1 cellular context compared by ENCODE assay signal in genomic region chr4:77881460-77882295, GRCh38.
TF ChIP-seq lines count a peak whose summit lies in the region.

No MANE protein-coding gene starts in this region.

TF ChIP-seq in HepG2, 621 proteins besides CTCF, POLR2A, EP300 and RAD21 (continued from another document):
- no peak for TF ChIP-seq ZNF407 (CRISPR knock-in tag; IDR thresholded peaks at IDR 0.05; ENCODE audit: not compliant biosample characterization)
- TF ChIP-seq ZNF121 (CRISPR knock-in tag; IDR thresholded peaks at IDR 0.05), result peak; percentile 90
- peak; percentile 67; the same call in 1 of the 2 replicates for TF ChIP-seq ZNF792 (CRISPR knock-in tag; IDR thresholded peaks at IDR 0.05)
- TF ChIP-seq, protein P1, sequence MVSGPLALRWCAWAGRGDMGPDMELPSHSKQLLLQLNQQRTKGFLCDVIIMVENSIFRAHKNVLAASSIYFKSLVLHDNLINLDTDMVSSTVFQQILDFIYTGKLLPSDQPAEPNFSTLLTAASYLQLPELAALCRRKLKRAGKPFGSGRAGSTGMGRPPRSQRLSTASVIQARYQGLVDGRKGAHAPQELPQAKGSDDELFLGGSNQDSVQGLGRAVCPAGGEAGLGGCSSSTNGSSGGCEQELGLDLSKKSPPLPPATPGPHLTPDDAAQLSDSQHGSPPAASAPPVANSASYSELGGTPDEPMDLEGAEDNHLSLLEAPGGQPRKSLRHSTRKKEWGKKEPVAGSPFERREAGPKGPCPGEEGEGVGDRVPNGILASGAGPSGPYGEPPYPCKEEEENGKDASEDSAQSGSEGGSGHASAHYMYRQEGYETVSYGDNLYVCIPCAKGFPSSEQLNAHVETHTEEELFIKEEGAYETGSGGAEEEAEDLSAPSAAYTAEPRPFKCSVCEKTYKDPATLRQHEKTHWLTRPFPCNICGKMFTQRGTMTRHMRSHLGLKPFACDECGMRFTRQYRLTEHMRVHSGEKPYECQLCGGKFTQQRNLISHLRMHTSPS (CRISPR knock-in tag; IDR thresholded peaks at IDR 0.05; ENCODE audit: low read depth), result no peak
- TF ChIP-seq PATZ1 (CRISPR knock-in tag; IDR thresholded peaks at IDR 0.05), result 0 out of 2 replicates have a peak, but pooled peaks have one; percentile 13
- peak; percentile 64; the same call in 1 of the 2 replicates for TF ChIP-seq ZNF614 (CRISPR knock-in tag; IDR thresholded peaks at IDR 0.05; ENCODE audit: borderline replicate concordance)
- TF ChIP-seq MAFF (IDR thresholded peaks at IDR 0.05; ENCODE audit: low read depth, low read length), result peak; percentile 87
- no peak for TF ChIP-seq ZNF451 (CRISPR knock-in tag; IDR thresholded peaks at IDR 0.05)
- TF ChIP-seq FOXP1 (IDR thresholded peaks at IDR 0.05), result no peak
- peak; percentile 75; the same call in 1 of the 2 replicates for TF ChIP-seq FOXP1 (CRISPR knock-in tag; IDR thresholded peaks at IDR 0.05)
- TF ChIP-seq, protein P2, sequence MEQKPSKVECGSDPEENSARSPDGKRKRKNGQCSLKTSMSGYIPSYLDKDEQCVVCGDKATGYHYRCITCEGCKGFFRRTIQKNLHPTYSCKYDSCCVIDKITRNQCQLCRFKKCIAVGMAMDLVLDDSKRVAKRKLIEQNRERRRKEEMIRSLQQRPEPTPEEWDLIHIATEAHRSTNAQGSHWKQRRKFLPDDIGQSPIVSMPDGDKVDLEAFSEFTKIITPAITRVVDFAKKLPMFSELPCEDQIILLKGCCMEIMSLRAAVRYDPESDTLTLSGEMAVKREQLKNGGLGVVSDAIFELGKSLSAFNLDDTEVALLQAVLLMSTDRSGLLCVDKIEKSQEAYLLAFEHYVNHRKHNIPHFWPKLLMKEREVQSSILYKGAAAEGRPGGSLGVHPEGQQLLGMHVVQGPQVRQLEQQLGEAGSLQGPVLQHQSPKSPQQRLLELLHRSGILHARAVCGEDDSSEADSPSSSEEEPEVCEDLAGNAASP (CRISPR knock-in tag; IDR thresholded peaks at IDR 0.05; ENCODE audit: borderline replicate concordance), result 0 out of 2 replicates have a peak, but pooled peaks have one; percentile 37
- TF ChIP-seq SP5 (CRISPR knock-in tag; IDR thresholded peaks at IDR 0.05; ENCODE audit: borderline replicate concordance, low read depth), result 0 out of 2 replicates have a peak, but pooled peaks have one; percentile 11
- TF ChIP-seq ZNF574 (CRISPR knock-in tag; IDR thresholded peaks at IDR 0.05), result no peak
- no peak for TF ChIP-seq ZNF672 (CRISPR knock-in tag; IDR thresholded peaks at IDR 0.05)
- TF ChIP-seq FOSL1 (CRISPR knock-in tag; IDR thresholded peaks at IDR 0.05; ENCODE audit: borderline replicate concordance), result peak; percentile 55
- TF ChIP-seq, protein P3, sequence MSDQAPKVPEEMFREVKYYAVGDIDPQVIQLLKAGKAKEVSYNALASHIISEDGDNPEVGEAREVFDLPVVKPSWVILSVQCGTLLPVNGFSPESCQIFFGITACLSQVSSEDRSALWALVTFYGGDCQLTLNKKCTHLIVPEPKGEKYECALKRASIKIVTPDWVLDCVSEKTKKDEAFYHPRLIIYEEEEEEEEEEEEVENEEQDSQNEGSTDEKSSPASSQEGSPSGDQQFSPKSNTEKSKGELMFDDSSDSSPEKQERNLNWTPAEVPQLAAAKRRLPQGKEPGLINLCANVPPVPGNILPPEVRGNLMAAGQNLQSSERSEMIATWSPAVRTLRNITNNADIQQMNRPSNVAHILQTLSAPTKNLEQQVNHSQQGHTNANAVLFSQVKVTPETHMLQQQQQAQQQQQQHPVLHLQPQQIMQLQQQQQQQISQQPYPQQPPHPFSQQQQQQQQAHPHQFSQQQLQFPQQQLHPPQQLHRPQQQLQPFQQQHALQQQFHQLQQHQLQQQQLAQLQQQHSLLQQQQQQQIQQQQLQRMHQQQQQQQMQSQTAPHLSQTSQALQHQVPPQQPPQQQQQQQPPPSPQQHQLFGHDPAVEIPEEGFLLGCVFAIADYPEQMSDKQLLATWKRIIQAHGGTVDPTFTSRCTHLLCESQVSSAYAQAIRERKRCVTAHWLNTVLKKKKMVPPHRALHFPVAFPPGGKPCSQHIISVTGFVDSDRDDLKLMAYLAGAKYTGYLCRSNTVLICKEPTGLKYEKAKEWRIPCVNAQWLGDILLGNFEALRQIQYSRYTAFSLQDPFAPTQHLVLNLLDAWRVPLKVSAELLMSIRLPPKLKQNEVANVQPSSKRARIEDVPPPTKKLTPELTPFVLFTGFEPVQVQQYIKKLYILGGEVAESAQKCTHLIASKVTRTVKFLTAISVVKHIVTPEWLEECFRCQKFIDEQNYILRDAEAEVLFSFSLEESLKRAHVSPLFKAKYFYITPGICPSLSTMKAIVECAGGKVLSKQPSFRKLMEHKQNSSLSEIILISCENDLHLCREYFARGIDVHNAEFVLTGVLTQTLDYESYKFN (CRISPR knock-in tag; conservative IDR thresholded peaks at IDR 0.05), result peak; percentile 64
- TF ChIP-seq ZNF329 (CRISPR knock-in tag; IDR thresholded peaks at IDR 0.05; ENCODE audit: low read depth), result no peak
- no peak for TF ChIP-seq ZNF143 (CRISPR knock-in tag; IDR thresholded peaks at IDR 0.05)
- TF ChIP-seq, protein P4, sequence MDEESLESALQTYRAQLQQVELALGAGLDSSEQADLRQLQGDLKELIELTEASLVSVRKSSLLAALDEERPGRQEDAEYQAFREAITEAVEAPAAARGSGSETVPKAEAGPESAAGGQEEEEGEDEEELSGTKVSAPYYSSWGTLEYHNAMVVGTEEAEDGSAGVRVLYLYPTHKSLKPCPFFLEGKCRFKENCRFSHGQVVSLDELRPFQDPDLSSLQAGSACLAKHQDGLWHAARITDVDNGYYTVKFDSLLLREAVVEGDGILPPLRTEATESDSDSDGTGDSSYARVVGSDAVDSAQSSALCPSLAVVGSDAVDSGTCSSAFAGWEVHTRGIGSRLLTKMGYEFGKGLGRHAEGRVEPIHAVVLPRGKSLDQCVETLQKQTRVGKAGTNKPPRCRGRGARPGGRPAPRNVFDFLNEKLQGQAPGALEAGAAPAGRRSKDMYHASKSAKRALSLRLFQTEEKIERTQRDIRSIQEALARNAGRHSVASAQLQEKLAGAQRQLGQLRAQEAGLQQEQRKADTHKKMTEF (CRISPR knock-in tag; IDR thresholded peaks at IDR 0.05), result peak; percentile 41; the same call in 1 of the 2 replicates
- peak; percentile 29; the same call in 1 of the 2 replicates for TF ChIP-seq PHF21A (CRISPR knock-in tag; IDR thresholded peaks at IDR 0.05)
- no peak for TF ChIP-seq ZNF549 (CRISPR knock-in tag; IDR thresholded peaks at IDR 0.05)
- no peak for TF ChIP-seq HCFC1 (IDR thresholded peaks at IDR 0.05; ENCODE audit: low read depth, low read length)
- TF ChIP-seq JUND (CRISPR knock-in tag; IDR thresholded peaks at IDR 0.05), result 0 out of 2 replicates have a peak, but pooled peaks have one; percentile 44
- TF ChIP-seq, protein P5, sequence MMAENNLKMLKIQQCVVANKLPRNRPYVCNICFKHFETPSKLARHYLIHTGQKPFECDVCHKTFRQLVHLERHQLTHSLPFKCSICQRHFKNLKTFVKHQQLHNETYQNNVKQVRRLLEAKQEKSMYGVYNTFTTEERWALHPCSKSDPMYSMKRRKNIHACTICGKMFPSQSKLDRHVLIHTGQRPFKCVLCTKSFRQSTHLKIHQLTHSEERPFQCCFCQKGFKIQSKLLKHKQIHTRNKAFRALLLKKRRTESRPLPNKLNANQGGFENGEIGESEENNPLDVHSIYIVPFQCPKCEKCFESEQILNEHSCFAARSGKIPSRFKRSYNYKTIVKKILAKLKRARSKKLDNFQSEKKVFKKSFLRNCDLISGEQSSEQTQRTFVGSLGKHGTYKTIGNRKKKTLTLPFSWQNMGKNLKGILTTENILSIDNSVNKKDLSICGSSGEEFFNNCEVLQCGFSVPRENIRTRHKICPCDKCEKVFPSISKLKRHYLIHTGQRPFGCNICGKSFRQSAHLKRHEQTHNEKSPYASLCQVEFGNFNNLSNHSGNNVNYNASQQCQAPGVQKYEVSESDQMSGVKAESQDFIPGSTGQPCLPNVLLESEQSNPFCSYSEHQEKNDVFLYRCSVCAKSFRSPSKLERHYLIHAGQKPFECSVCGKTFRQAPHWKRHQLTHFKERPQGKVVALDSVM (CRISPR knock-in tag; IDR thresholded peaks at IDR 0.05), result peak; percentile 81
- peak; percentile 44; the same call in 1 of the 2 replicates for TF ChIP-seq ZMYM4 (CRISPR knock-in tag; IDR thresholded peaks at IDR 0.05)
- no peak for TF ChIP-seq NPAS2 (CRISPR knock-in tag; IDR thresholded peaks at IDR 0.05; ENCODE audit: borderline replicate concordance)
- TF ChIP-seq SMAD3 (CRISPR knock-in tag; IDR thresholded peaks at IDR 0.05), result 0 out of 2 replicates have a peak, but pooled peaks have one; percentile 22
